ENCODE assay signal across 8 cellular contexts in genomic region chr1:206050655-206051235, GRCh38.
DNase-seq lines count a peak whose midpoint lies in the region; ATAC-seq lines count a peak whose summit lies in the region.

No MANE protein-coding gene starts in this region.

- ATAC-seq in GM18511 (IDR thresholded peaks at IDR 0.05; ENCODE audit: unreplicated experiment) (peak; percentile 89), HG02798 (IDR thresholded peaks at IDR 0.05; ENCODE audit: poor library complexity, unreplicated experiment) (peak; percentile 88)

- DNase-seq in NOMO-1 (lab: John Stamatoyannopoulos, UW; ENCODE audit: unreplicated experiment in 2 of 2) (peak; percentile 98), NCI-H345 treated with DMSO at 0.1 percent for 48 hours (lab: John Stamatoyannopoulos, UW; ENCODE audit: unreplicated experiment) (no peak), LoVo (ENCODE audit: low spot score) (no peak), cortex of kidney (lab: John Stamatoyannopoulos, UW) (no peak)
- DNase-seq in activated effector memory CD4-positive, alpha-beta T cell treated with anti-CD3 and anti-CD28 coated beads, Interleukin-2, amount 50 U/mL, for 16 hours: peak; percentile 79
- peak; percentile 23 to 24 for DNase-seq in stimulated activated CD4-positive, alpha-beta T cell treated with anti-CD3 and anti-CD28 coated beads, Interleukin-2, amount 100 ng/mL, for 48 hours

Comparison
In these comparisons a context has a peak if more than half of its experiments do, and no peak if none do; other contexts are left out.
1. DNase-seq: peak in NOMO-1 (2 of 2), activated effector memory CD4-positive, alpha-beta T cell treated with anti-CD3 and anti-CD28 coated beads, Interleukin-2, amount 50 U/mL, for 16 hours (single experiment) and stimulated activated CD4-positive, alpha-beta T cell treated with anti-CD3 and anti-CD28 coated beads, Interleukin-2, amount 100 ng/mL, for 48 hours (2 of 2); none in NCI-H345 treated with DMSO at 0.1 percent for 48 hours (single experiment), LoVo (single experiment) and cortex of kidney (single experiment).